In the genomic region with DNA sequence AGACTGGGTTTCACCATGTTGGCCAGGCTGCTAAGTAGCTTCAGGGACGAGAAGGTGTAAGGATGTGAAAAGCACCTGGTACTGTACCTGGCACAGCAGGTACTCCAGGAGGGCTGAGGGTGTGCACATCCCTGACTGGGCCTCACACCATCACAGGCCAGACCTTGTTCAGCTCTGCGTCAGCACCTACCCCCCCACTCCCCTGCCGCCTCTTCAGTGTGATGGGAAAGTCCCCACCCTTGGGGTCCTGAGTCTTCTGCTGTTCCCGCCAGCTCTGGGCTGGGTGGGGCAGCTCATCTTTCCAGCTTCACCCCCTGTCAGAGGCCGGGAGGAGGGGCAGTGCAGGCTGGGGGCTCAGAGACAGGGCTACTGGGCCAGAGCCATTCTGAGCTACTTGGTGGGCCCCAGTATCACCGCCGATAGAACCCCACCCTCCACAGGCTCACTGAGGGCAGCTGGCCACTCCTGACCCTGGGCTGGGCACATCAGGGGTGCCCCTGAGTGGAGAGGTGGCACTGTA, we compare ENCODE assay signal across 8 cellular contexts. TPM values are rescaled to one million over a fixed set of nuclear protein-coding genes. Genes with fewer than 3 reads are reported as not detected.
DNase-seq lines count a peak whose midpoint lies in the region; ATAC-seq, FAIRE-seq and TF ChIP-seq lines count a peak whose summit lies in the region.

No MANE protein-coding gene starts in this region.

- CTCF ChIA-PET in activated CD4-positive, alpha-beta memory T cell treated with anti-CD3 and anti-CD28 coated beads for 36 hours (lab: Charles Lee) = interaction anchor here (1.0 to 1.2 kb wide), 2 partner anchors 11 to 22 kb away, joined by 3 to 5 read pairs; no protein-coding TSS in a partner anchor
- CTCF ChIA-PET in Caco-2 (lab: Charles Lee) = no interaction called here

- no peaks in the 10 kb centered on the region for H3K4me1 ChIP-seq in foreskin keratinocyte
- H3K4me1 ChIP-seq in Caco-2 = no peaks in the 10 kb centered on the region

- no TSS peak for BruUV-seq in Caco-2 (replicated peaks; lab: Mats Ljungman, UMichigan)

- no peak overlapping the region for H3K27ac ChIP-seq in foreskin keratinocyte

- peaks cover 4% of the 10 kb centered on the region for H3K36me3 Mint-ChIP-seq in activated CD4-positive, alpha-beta memory T cell treated with anti-CD3 and anti-CD28 coated beads for 36 hours
- H3K36me3 Mint-ChIP-seq in Caco-2 (ENCODE audit: insufficient read depth, unreplicated experiment) = no peaks in the 10 kb centered on the region

- H3K4me3 Mint-ChIP-seq in activated CD4-positive, alpha-beta memory T cell treated with anti-CD3 and anti-CD28 coated beads for 36 hours = no peak overlapping the region
- H3K4me3 Mint-ChIP-seq in Caco-2 (ENCODE audit: unreplicated experiment) = no peak overlapping the region

- peak overlapping the region; percentile 92 for H3K27ac Mint-ChIP-seq in activated CD4-positive, alpha-beta memory T cell treated with anti-CD3 and anti-CD28 coated beads for 36 hours
- H3K27ac Mint-ChIP-seq in Caco-2 (ENCODE audit: unreplicated experiment) = no peak overlapping the region

- peaks cover 60% of the 10 kb centered on the region for H3K4me1 Mint-ChIP-seq in activated CD4-positive, alpha-beta memory T cell treated with anti-CD3 and anti-CD28 coated beads for 36 hours (ENCODE audit: low read depth)
- no peaks in the 10 kb centered on the region for H3K4me1 Mint-ChIP-seq in Caco-2 (ENCODE audit: low read depth, unreplicated experiment)

- H3K9me3 Mint-ChIP-seq in activated CD4-positive, alpha-beta memory T cell treated with anti-CD3 and anti-CD28 coated beads for 36 hours = peaks cover 32% of the 10 kb centered on the region
- H3K9me3 Mint-ChIP-seq in Caco-2 (ENCODE audit: unreplicated experiment) = no peaks in the 10 kb centered on the region

- intact Hi-C loops in activated CD4-positive, alpha-beta memory T cell treated with anti-CD3 and anti-CD28 coated beads for 36 hours (cut with micrococcal nuclease) = no loop called here
- intact Hi-C loops in Caco-2 (cut with micrococcal nuclease; ENCODE audit: unreplicated experiment) = no loop called here

- peaks cover 27% of the 10 kb centered on the region for H3K27me3 ChIP-seq in foreskin keratinocyte
- H3K27me3 ChIP-seq in Caco-2 (replicated peaks; ENCODE audit: control insufficient read depth, insufficient read depth, low read length) = no peaks in the 10 kb centered on the region

- DNase-seq in GM19239 (ENCODE audit: insufficient read length, low spot score) = no peak
- peak; percentile 84 for DNase-seq in activated CD4-positive, alpha-beta memory T cell treated with anti-CD3 and anti-CD28 coated beads for 36 hours
- DNase-seq in foreskin keratinocyte = no peak
- peak; percentile 79 for DNase-seq in stimulated activated CD8-positive, alpha-beta memory T cell treated with anti-CD3 and anti-CD28 coated beads, Interleukin-4, amount 100 ng/mL, for 48 hours
- DNase-seq in SK-N-DZ (ENCODE audit: low spot score) = no peak
- DNase-seq in Caco-2 = no peak
- no peak for DNase-seq in occipital lobe (lab: John Stamatoyannopoulos, UW)

- H3K27me3 Mint-ChIP-seq in activated CD4-positive, alpha-beta memory T cell treated with anti-CD3 and anti-CD28 coated beads for 36 hours = no peaks in the 10 kb centered on the region
- H3K27me3 Mint-ChIP-seq in Caco-2 (ENCODE audit: insufficient read depth, unreplicated experiment) = no peaks in the 10 kb centered on the region

- no peaks in the 10 kb centered on the region for H3K36me3 ChIP-seq in Caco-2 (ENCODE audit: control insufficient read depth, insufficient read depth, low read length)

- FAIRE-seq in GM19239 (lab: Jason Lieb, UNC) = peak; percentile 84

- no peaks in the 10 kb centered on the region for H3K9me3 ChIP-seq in Caco-2

- peak; percentile 30 for ATAC-seq in foreskin keratinocyte
- ATAC-seq in HG02981 (IDR thresholded peaks at IDR 0.05; ENCODE audit: unreplicated experiment) = no peak

- POLR2A ChIA-PET in activated CD4-positive, alpha-beta memory T cell treated with anti-CD3 and anti-CD28 coated beads for 36 hours (lab: Charles Lee) = interaction anchor here (0.7 to 2.9 kb wide), 6 partner anchors 12 to 176 kb away, joined by 3 to 17 read pairs (median 3); no protein-coding TSS in a partner anchor
- POLR2A ChIA-PET in Caco-2 (lab: Charles Lee) = no interaction called here

- H3K4me3 ChIP-seq in Caco-2 (ENCODE audit: low read depth, low read length) = no peak overlapping the region

- TF ChIP-seq CTCF in foreskin keratinocyte (conservative IDR thresholded peaks at IDR 0.05) (no peak), Caco-2 (IDR thresholded peaks at IDR 0.05; ENCODE audit: insufficient read depth in 1 of 2, low read depth in 1 of 2, low read length in 1 of 2, severe bottlenecking in 1 of 2, unreplicated experiment in 1 of 2) (no peak)

RNA-seq across cellular contexts. Expression of gene SH3BP2, which starts 6.7 kb away (rescaled TPM):
- total RNA-seq in activated CD4-positive, alpha-beta memory T cell treated with anti-CD3 and anti-CD28 coated beads for 36 hours = 10 to 100 TPM; 55.9 to 62.8 TPM
- 12.5 and 15.7 TPM in 2 replicates for total RNA-seq in foreskin keratinocyte
- 8.3 and 10.8 TPM in 2 replicates for polyA plus RNA-seq in foreskin keratinocyte
- polyA plus RNA-seq in SK-N-DZ (2014; cell fraction: cytosol; rRNA removed) = 13.8 and 27.4 TPM in 2 replicates
- 99.4 and 107 TPM in 2 replicates for polyA plus RNA-seq in SK-N-DZ (2014; cell fraction: nucleus; rRNA removed)
- 44.4 and 48.5 TPM in 2 replicates for total RNA-seq in Caco-2 (2022)
- 24.8 TPM for total RNA-seq in occipital lobe

RNA-seq across cellular contexts. Expression of gene TNIP2, which starts 30.1 kb away (rescaled TPM):
- 10 to 100 TPM; 74.2 to 77.5 TPM for total RNA-seq in activated CD4-positive, alpha-beta memory T cell treated with anti-CD3 and anti-CD28 coated beads for 36 hours
- total RNA-seq in foreskin keratinocyte (35.5 and 35.6 TPM in 2 replicates), Caco-2 (2022) (35.8 and 36.3 TPM in 2 replicates), occipital lobe (5.9 TPM)
- 36.6 and 41.3 TPM in 2 replicates for polyA plus RNA-seq in foreskin keratinocyte
- polyA plus RNA-seq in SK-N-DZ (2014; cell fraction: cytosol; rRNA removed) = 19.7 and 22.6 TPM in 2 replicates
- 59.4 and 67.8 TPM in 2 replicates for polyA plus RNA-seq in SK-N-DZ (2014; cell fraction: nucleus; rRNA removed)

RNA-seq across cellular contexts. Expression of gene ADD1, which starts 57.4 kb away (rescaled TPM):
- 100 to 1,000 TPM; 212 TPM for total RNA-seq in activated CD4-positive, alpha-beta memory T cell treated with anti-CD3 and anti-CD28 coated beads for 36 hours
- total RNA-seq in foreskin keratinocyte (173 and 176 TPM in 2 replicates), Caco-2 (2022) (222 and 242 TPM in 2 replicates), occipital lobe (166 TPM)
- 129 and 130 TPM in 2 replicates for polyA plus RNA-seq in foreskin keratinocyte
- 101 and 103 TPM in 2 replicates for polyA plus RNA-seq in SK-N-DZ (2014; cell fraction: cytosol; rRNA removed)
- polyA plus RNA-seq in SK-N-DZ (2014; cell fraction: nucleus; rRNA removed) = 125 and 189 TPM in 2 replicates

Comparison
In these comparisons a context has a peak if more than half of its experiments do, and no peak if none do; other contexts are left out.
1. DNase-seq: peak in activated CD4-positive, alpha-beta memory T cell treated with anti-CD3 and anti-CD28 coated beads for 36 hours (single experiment) and stimulated activated CD8-positive, alpha-beta memory T cell treated with anti-CD3 and anti-CD28 coated beads, Interleukin-4, amount 100 ng/mL, for 48 hours (single experiment); none in GM19239 (single experiment), foreskin keratinocyte (0 of 2), SK-N-DZ (single experiment), Caco-2 (0 of 2) and occipital lobe (single experiment).